8 cellular contexts compared by ENCODE assay signal in the genomic region with DNA sequence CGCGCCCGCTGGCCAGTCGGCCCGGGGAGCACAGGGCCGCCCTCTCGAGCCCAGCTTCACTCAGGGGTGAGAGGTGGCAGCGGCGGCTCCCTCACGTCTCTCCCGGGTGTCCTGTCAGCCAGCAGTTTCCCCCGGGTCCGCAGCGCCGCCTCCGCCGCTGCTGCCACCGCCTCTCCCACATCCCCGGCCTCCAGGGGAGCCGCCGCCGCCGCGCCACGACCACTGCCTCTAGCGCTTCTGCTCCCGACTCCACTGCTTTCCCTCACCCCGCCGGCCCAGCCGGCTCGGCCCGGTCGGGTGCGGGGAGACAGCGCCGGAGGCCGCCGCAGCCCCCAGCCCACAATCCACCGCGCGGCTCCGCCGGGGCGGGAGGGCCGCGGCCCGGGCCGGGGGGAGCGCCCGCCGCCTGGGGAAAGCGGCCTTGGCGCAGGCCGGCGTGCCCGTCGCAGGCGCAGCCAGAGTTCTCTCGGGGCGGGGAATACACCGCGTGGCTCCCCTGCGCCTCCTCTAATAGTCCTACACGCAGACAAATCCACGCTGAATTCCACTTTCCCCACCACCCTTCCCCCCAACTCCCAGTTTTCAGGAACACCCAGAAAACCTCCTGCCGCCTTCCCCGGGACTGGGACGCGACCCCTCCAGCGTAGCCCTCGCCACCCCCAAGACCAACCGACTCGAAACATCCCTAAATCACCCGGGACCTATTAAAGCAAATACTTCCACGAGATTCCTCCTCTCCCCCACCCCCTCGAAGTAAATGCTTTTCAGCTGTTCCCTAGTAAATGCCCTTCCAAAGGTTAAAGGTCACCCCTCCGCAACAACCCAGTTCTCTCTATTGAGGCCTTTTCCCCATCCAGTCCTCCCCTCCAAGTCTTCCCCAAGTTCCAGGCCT. TPM values are rescaled to one million over a fixed set of nuclear protein-coding genes. Genes with fewer than 3 reads are reported as not detected.
DNase-seq lines count a peak whose midpoint lies in the region; ATAC-seq and TF ChIP-seq lines count a peak whose summit lies in the region.

Gene VPS54 (minus strand): TSS at position 346 of the 892 bp plus-strand sequence. CDS start 35,429 bp downstream, outside the sequence.

- no peaks in the 10 kb centered on the region for H3K27me3 ChIP-seq in CD4-positive, alpha-beta T cell (ENCODE audit: control insufficient read depth, insufficient read depth, low read length)
- no peaks in the 10 kb centered on the region for H3K27me3 ChIP-seq in gastroesophageal sphincter

- peak; percentile 54 to 72 for TF ChIP-seq POLR2A in gastroesophageal sphincter (IDR thresholded peaks at IDR 0.05)

- peaks cover 12% of the 10 kb centered on the region for H3K36me3 Mint-ChIP-seq in CD4-positive, alpha-beta T cell (ENCODE audit: low read depth)

- peak; percentile 74 for ATAC-seq in CD4-positive, alpha-beta T cell (ENCODE audit: poor library complexity)
- ATAC-seq in GM19328 (IDR thresholded peaks at IDR 0.05; ENCODE audit: unreplicated experiment) (peak; percentile 52), HG03469 (IDR thresholded peaks at IDR 0.05; ENCODE audit: unreplicated experiment) (peak; percentile 31), gastroesophageal sphincter (peak; percentile 93)

- WGBS in gastroesophageal sphincter (ENCODE audit: low coverage in 1 of 2), 2 donors = 0 to 1% methylated on average over 12 to 15 of the region's 77 CpGs

- peaks cover 47% of the 10 kb centered on the region for H3K4me1 Mint-ChIP-seq in CD4-positive, alpha-beta T cell (ENCODE audit: low read depth)

- no peak for TF ChIP-seq CTCF in CD4-positive, alpha-beta T cell (IDR thresholded peaks at IDR 0.05)
- TF ChIP-seq CTCF in gastroesophageal sphincter (IDR thresholded peaks at IDR 0.05) = peak in 3 of 4 experiments; percentile 4 to 40 (median 32)

- intact Hi-C loops in CD4-positive, alpha-beta T cell (cut with DNase I, micrococcal nuclease) = loop anchor here in 1 of 2 experiments (5.0 to 10.0 kb wide), 2 partner anchors 175 to 427 kb away; partner anchors contain the start of gene UGP2

- CTCF ChIA-PET in CD4-positive, alpha-beta T cell (lab: Charles Lee) = interaction anchor here (1.2 kb wide), 2 partner anchors 12 to 504 kb away, joined by 3 to 5 read pairs; partner anchors contain the start of gene AFTPH

- H3K4me3 ChIP-seq in gastroesophageal sphincter = peak within 1 kb of the TSS; percentile 65 to 86

- peaks cover 4 to 52% (median 11%) of the 10 kb centered on the region in 3 donors for H3K4me1 ChIP-seq in gastroesophageal sphincter

- H3K27me3 Mint-ChIP-seq in CD4-positive, alpha-beta T cell = no peaks in the 10 kb centered on the region

- no peaks in the 10 kb centered on the region for H3K9me3 ChIP-seq in CD4-positive, alpha-beta T cell (ENCODE audit: control insufficient read depth, low read length)
- H3K9me3 ChIP-seq in gastroesophageal sphincter = no peaks in the 10 kb centered on the region

- POLR2A ChIA-PET in CD4-positive, alpha-beta T cell (lab: Charles Lee) = interaction anchor here (0.6 to 1.4 kb wide), 7 partner anchors 16 to 504 kb away, joined by 3 to 6 read pairs (median 4); partner anchors contain the start of genes AFTPH and UGP2

- H3K4me3 Mint-ChIP-seq in CD4-positive, alpha-beta T cell = peak within 1 kb of the TSS; percentile 100

- TF ChIP-seq EP300 in gastroesophageal sphincter (IDR thresholded peaks at IDR 0.05) = no peak

- no peaks in the 10 kb centered on the region for H3K9me3 Mint-ChIP-seq in CD4-positive, alpha-beta T cell

- peak within 1 kb of the TSS; percentile 95 for H3K27ac Mint-ChIP-seq in CD4-positive, alpha-beta T cell

- DNase-seq in CD4-positive, alpha-beta T cell = peak; percentile 40 to 63 (median 46)
- DNase-seq in SHP77 (lab: John Stamatoyannopoulos, UW) (peak; percentile 21 to 48), nucleus accumbens (lab: John Stamatoyannopoulos, UW) (peak in 54 of 56 donors; percentile 18 to 92 (median 66)), superior temporal gyrus (ENCODE audit: extremely low spot score) (peak; percentile 66)
- peak; percentile 57 for DNase-seq in activated naive CD4-positive, alpha-beta T cell treated with Interleukin-2 at 50 U/mL for 16 hours

- peak within 1 kb of the TSS; percentile 35 for H3K27ac ChIP-seq in CD4-positive, alpha-beta T cell (ENCODE audit: low read depth, low read length)
- peak within 1 kb of the TSS; percentile 89 to 99 (median 98) for H3K27ac ChIP-seq in gastroesophageal sphincter

- H3K36me3 ChIP-seq in gastroesophageal sphincter = no peaks in the 10 kb centered on the region

RNA-seq across cellular contexts. Expression of gene VPS54, which starts in this region (rescaled TPM):
- total RNA-seq in CD4-positive, alpha-beta T cell = 10 to 100 TPM in 1 of 2 experiments, 1 to 10 TPM in 1; 9.5 to 10.8 TPM
- 10 to 100 TPM; 21.7 to 33.2 (median 27.2) TPM for total RNA-seq in gastroesophageal sphincter

Comparison
In these comparisons a context has a peak if more than half of its experiments do, and no peak if none do; other contexts are left out.
1. Peak in every context shown above with its lines: DNase-seq, ATAC-seq, H3K4me3 ChIP-seq and H3K27ac ChIP-seq.
2. ATAC-seq: peak in every context shown above with its lines; median percentile 93 in gastroesophageal sphincter; 74 in CD4-positive, alpha-beta T cell; 52 in GM19328; 31 in HG03469.